9 cellular contexts compared by ENCODE assay signal in genomic region chr2:233414273-233414654, GRCh38. TPM values are rescaled to one million over a fixed set of nuclear protein-coding genes. Genes with fewer than 3 reads are reported as not detected.
DNase-seq lines count a peak whose midpoint lies in the region; ATAC-seq, FAIRE-seq and TF ChIP-seq lines count a peak whose summit lies in the region.
"Had no signal": no experiment of that assay in that cellular context is flagged by ENCODE, and none has a peak within 500 bp of the region (broad histone marks: within the 10 kb centered on the region; RNA-seq: fewer than 3 reads in every experiment).

No MANE protein-coding gene starts in this region.

- DNase-seq in activated CD4-positive, alpha-beta T cell treated with anti-CD3 and anti-CD28 coated beads, Interleukin-2, amount 10 ng/mL, durations not matched to agents 7 days and 5 days = no peak
- no peak for DNase-seq in activated CD4-positive, alpha-beta T cell treated with anti-CD3 and anti-CD28 coated beads for 48 hours
- DNase-seq in activated CD4-positive, alpha-beta memory T cell treated with anti-CD3 and anti-CD28 coated beads, Interleukin-2, amount 10 ng/mL, durations not matched to agents 7 days and 5 days = no peak
- DNase-seq in kidney = no peak
- no peak for DNase-seq in activated effector memory CD4-positive, alpha-beta T cell treated with Interleukin-2 at 50 U/mL for 16 hours
- DNase-seq in GM19239 (ENCODE audit: insufficient read length, low spot score) = no peak

- no peak for TF ChIP-seq CTCF in kidney (IDR thresholded peaks at IDR 0.05; ENCODE audit: borderline replicate concordance, extremely low read depth, insufficient read depth)

- H3K27me3 Mint-ChIP-seq in activated CD4-positive, alpha-beta T cell treated with anti-CD3 and anti-CD28 coated beads, Interleukin-2, amount 10 ng/mL, durations not matched to agents 7 days and 5 days = no peaks in the 10 kb centered on the region
- no peaks in the 10 kb centered on the region for H3K27me3 Mint-ChIP-seq in activated CD4-positive, alpha-beta memory T cell treated with anti-CD3 and anti-CD28 coated beads, Interleukin-2, amount 10 ng/mL, durations not matched to agents 7 days and 5 days
- H3K27me3 Mint-ChIP-seq: central memory CD8-positive, alpha-beta T cell had no signal

- CTCF ChIA-PET in activated CD4-positive, alpha-beta T cell treated with anti-CD3 and anti-CD28 coated beads, Interleukin-2, amount 10 ng/mL, durations not matched to agents 7 days and 5 days (lab: Charles Lee) = interaction anchor here (0.7 to 2.1 kb wide), 7 partner anchors 8 to 23 kb away, joined by 3 to 12 read pairs (median 3); no protein-coding TSS in a partner anchor
- CTCF ChIA-PET in activated CD4-positive, alpha-beta memory T cell treated with anti-CD3 and anti-CD28 coated beads, Interleukin-2, amount 10 ng/mL, durations not matched to agents 7 days and 5 days (lab: Charles Lee) = interaction anchor here (2.5 to 4.2 kb wide), 2 partner anchors 29 to 60 kb away, joined by 6 to 29 read pairs; partner anchors contain the start of gene DGKD

- H3K9me3 Mint-ChIP-seq in activated CD4-positive, alpha-beta T cell treated with anti-CD3 and anti-CD28 coated beads, Interleukin-2, amount 10 ng/mL, durations not matched to agents 7 days and 5 days = peaks cover 11% of the 10 kb centered on the region
- H3K9me3 Mint-ChIP-seq in activated CD4-positive, alpha-beta memory T cell treated with anti-CD3 and anti-CD28 coated beads, Interleukin-2, amount 10 ng/mL, durations not matched to agents 7 days and 5 days = peaks cover 18% of the 10 kb centered on the region
- H3K9me3 Mint-ChIP-seq: central memory CD8-positive, alpha-beta T cell had no signal

- peaks cover 89% of the 10 kb centered on the region for H3K4me1 Mint-ChIP-seq in activated CD4-positive, alpha-beta T cell treated with anti-CD3 and anti-CD28 coated beads, Interleukin-2, amount 10 ng/mL, durations not matched to agents 7 days and 5 days
- peaks cover 88% of the 10 kb centered on the region for H3K4me1 Mint-ChIP-seq in activated CD4-positive, alpha-beta memory T cell treated with anti-CD3 and anti-CD28 coated beads, Interleukin-2, amount 10 ng/mL, durations not matched to agents 7 days and 5 days

- H3K27ac ChIP-seq in kidney (ENCODE audit: low read depth in 2 of 2, low read length in 2 of 2) (peak overlapping the region; percentile 10 to 58), subcutaneous abdominal adipose tissue (ENCODE audit: low read depth, low read length) (peak overlapping the region; percentile 52)

- H3K4me1 ChIP-seq in kidney (ENCODE audit: control insufficient read depth in 1 of 2, insufficient read depth in 1 of 2, low read depth in 1 of 2, low read length in 2 of 2) (peaks cover 11 to 18% of the 10 kb centered on the region in 2 donors), subcutaneous abdominal adipose tissue (ENCODE audit: control insufficient read depth in 5 of 5, insufficient read depth in 5 of 5, low read length in 5 of 5) (peaks cover 0 to 46% (median 29%) of the 10 kb centered on the region in 5 donors)

- H3K27ac Mint-ChIP-seq in activated CD4-positive, alpha-beta T cell treated with anti-CD3 and anti-CD28 coated beads, Interleukin-2, amount 10 ng/mL, durations not matched to agents 7 days and 5 days = peak overlapping the region; percentile 81
- H3K27ac Mint-ChIP-seq in activated CD4-positive, alpha-beta memory T cell treated with anti-CD3 and anti-CD28 coated beads, Interleukin-2, amount 10 ng/mL, durations not matched to agents 7 days and 5 days = peak overlapping the region; percentile 84

- peaks cover 68% of the 10 kb centered on the region for H3K36me3 Mint-ChIP-seq in activated CD4-positive, alpha-beta T cell treated with anti-CD3 and anti-CD28 coated beads, Interleukin-2, amount 10 ng/mL, durations not matched to agents 7 days and 5 days (ENCODE audit: low read depth)
- peaks cover 62% of the 10 kb centered on the region for H3K36me3 Mint-ChIP-seq in activated CD4-positive, alpha-beta memory T cell treated with anti-CD3 and anti-CD28 coated beads, Interleukin-2, amount 10 ng/mL, durations not matched to agents 7 days and 5 days (ENCODE audit: low read depth)

- H3K9ac ChIP-seq in kidney (ENCODE audit: low read length in 2 of 2) (peak overlapping the region in 1 of 2 donors; percentile 14), subcutaneous abdominal adipose tissue (ENCODE audit: low read length in 5 of 5) (no peak overlapping the region)

- intact Hi-C loops in kidney (cut with DNase I) = no loop called here

- H3K4me3 ChIP-seq in kidney (ENCODE audit: low read length in 2 of 2) (no peak overlapping the region), subcutaneous abdominal adipose tissue (ENCODE audit: low read depth in 1 of 5, low read length in 5 of 5) (no peak overlapping the region)

- ATAC-seq in GM21786 (IDR thresholded peaks at IDR 0.05; ENCODE audit: unreplicated experiment) = no peak

- H3K4me3 Mint-ChIP-seq in activated CD4-positive, alpha-beta T cell treated with anti-CD3 and anti-CD28 coated beads, Interleukin-2, amount 10 ng/mL, durations not matched to agents 7 days and 5 days = no peak overlapping the region
- no peak overlapping the region for H3K4me3 Mint-ChIP-seq in activated CD4-positive, alpha-beta memory T cell treated with anti-CD3 and anti-CD28 coated beads, Interleukin-2, amount 10 ng/mL, durations not matched to agents 7 days and 5 days
- H3K4me3 Mint-ChIP-seq: central memory CD8-positive, alpha-beta T cell had no signal

- FAIRE-seq in kidney (lab: Jason Lieb, UNC) (no peak), GM19239 (lab: Jason Lieb, UNC) (no peak)

- no peaks in the 10 kb centered on the region for H3K27me3 ChIP-seq in subcutaneous abdominal adipose tissue (ENCODE audit: control insufficient read depth in 5 of 5, insufficient read depth in 4 of 5, low read length in 5 of 5)

- H3K36me3 ChIP-seq in kidney (ENCODE audit: control insufficient read depth in 1 of 2, insufficient read depth in 2 of 2, low read length in 2 of 2) (no peaks in the 10 kb centered on the region), subcutaneous abdominal adipose tissue (ENCODE audit: control insufficient read depth in 5 of 5, insufficient read depth in 5 of 5, low read length in 5 of 5) (peaks cover 0 to 5% (median 0%) of the 10 kb centered on the region in 5 donors)

- peaks cover 0 to 14% of the 10 kb centered on the region in 2 donors for H3K9me3 ChIP-seq in kidney (ENCODE audit: control insufficient read depth in 1 of 2, low read length in 2 of 2)
- peaks cover 0 to 10% (median 0%) of the 10 kb centered on the region in 5 donors for H3K9me3 ChIP-seq in subcutaneous abdominal adipose tissue (ENCODE audit: control insufficient read depth in 5 of 5, low read length in 5 of 5)

- POLR2A ChIA-PET in activated CD4-positive, alpha-beta T cell treated with anti-CD3 and anti-CD28 coated beads, Interleukin-2, amount 10 ng/mL, durations not matched to agents 7 days and 5 days (lab: Charles Lee) = no interaction called here
- POLR2A ChIA-PET in activated CD4-positive, alpha-beta memory T cell treated with anti-CD3 and anti-CD28 coated beads, Interleukin-2, amount 10 ng/mL, durations not matched to agents 7 days and 5 days (lab: Charles Lee) = interaction anchor here (1.3 to 2.1 kb wide), 2 partner anchors 8 to 83 kb away, joined by 5 read pairs; no protein-coding TSS in a partner anchor

RNA-seq across cellular contexts. Expression of gene DGKD, which starts 60.0 kb away (rescaled TPM):
- 10 to 100 TPM; 84.1 to 97.5 TPM for total RNA-seq in activated CD4-positive, alpha-beta T cell treated with anti-CD3 and anti-CD28 coated beads, Interleukin-2, amount 10 ng/mL, durations not matched to agents 7 days and 5 days
- 10 to 100 TPM; 77.8 to 78.3 TPM for total RNA-seq in activated CD4-positive, alpha-beta memory T cell treated with anti-CD3 and anti-CD28 coated beads, Interleukin-2, amount 10 ng/mL, durations not matched to agents 7 days and 5 days
- total RNA-seq in kidney = 32.3 TPM
- 2.6 TPM for polyA plus RNA-seq in kidney (ENCODE audit: insufficient read depth, low read depth, low replicate concordance)
